12 cellular contexts compared by ENCODE assay signal in genomic region chr20:24389686-24390085, GRCh38.
A peak's percentile ranks its signal among the peaks of the same experiment; 100 is the strongest.
DNase-seq lines count a peak whose midpoint lies in the region; ATAC-seq and TF ChIP-seq lines count a peak whose summit lies in the region.
"Had no signal": no experiment of that assay in that cellular context is flagged by ENCODE, and none has a peak within 500 bp of the region (broad histone marks: within the 10 kb centered on the region; RNA-seq: fewer than 3 reads in every experiment).

No MANE protein-coding gene starts in this region.

- H3K4me2 ChIP-seq in neural progenitor cell: no peak overlapping the region

- no peaks in the 10 kb centered on the region for H3K79me2 ChIP-seq in neural progenitor cell (ENCODE audit: low read depth)

- intact Hi-C loops in transverse colon (cut with DNase I; ENCODE audit: low total_unique reads): no loop called here

- H3K9me3 Mint-ChIP-seq in neural progenitor cell: peaks cover 2% of the 10 kb centered on the region

- H3K27ac ChIP-seq in neural progenitor cell: no peak overlapping the region
- H3K27ac ChIP-seq in transverse colon: no peak overlapping the region
- H3K27ac ChIP-seq: spleen had no signal

- no peaks in the 10 kb centered on the region for H3K4me1 ChIP-seq in neural progenitor cell
- no peaks in the 10 kb centered on the region for H3K4me1 ChIP-seq in transverse colon

- WGBS in transverse colon (ENCODE audit: low coverage in 1 of 2), 2 donors: 57 to 58% methylated on average over 2 to 3 of the region's 3 CpGs

- H4K20me1 ChIP-seq in neural progenitor cell (ENCODE audit: low read depth): no peaks in the 10 kb centered on the region

- TF ChIP-seq EP300 in transverse colon (IDR thresholded peaks at IDR 0.05; ENCODE audit: low read depth): no peak

- ATAC-seq in activated CD4-positive, CD25-positive, alpha-beta regulatory T cell treated with anti-CD3 and anti-CD28 coated beads, Interleukin-2, amount 50 U/mL, for 24 hours: peak; percentile 38 to 44
- no peak for ATAC-seq in HG02623 (IDR thresholded peaks at IDR 0.05; ENCODE audit: unreplicated experiment)

- no peak overlapping the region for H3K4me3 ChIP-seq in NB4 (ENCODE audit: low read depth, low read length)
- H3K4me3 ChIP-seq in neural progenitor cell: no peak overlapping the region
- H3K4me3 ChIP-seq in transverse colon: no peak overlapping the region
- H3K4me3 ChIP-seq: spleen had no signal

- peak overlapping the region; percentile 46 for H3K27ac Mint-ChIP-seq in neural progenitor cell

- no peak overlapping the region for H2AFZ ChIP-seq in neural progenitor cell (replicated peaks)

- H3K36me3 Mint-ChIP-seq in neural progenitor cell: no peaks in the 10 kb centered on the region

- H3K4me3 Mint-ChIP-seq in neural progenitor cell: no peak overlapping the region

- no peaks in the 10 kb centered on the region for H3K27me3 ChIP-seq in neural progenitor cell
- no peaks in the 10 kb centered on the region for H3K27me3 ChIP-seq in transverse colon

- TF ChIP-seq POLR2A in NB4 (IDR thresholded peaks at IDR 0.05; ENCODE audit: extremely low read depth, insufficient read length) (no peak), transverse colon (IDR thresholded peaks at IDR 0.05) (no peak)

- H3K9me3 ChIP-seq in neural progenitor cell (ENCODE audit: low read depth) (no peaks in the 10 kb centered on the region), transverse colon (no peaks in the 10 kb centered on the region)
- H3K9me3 ChIP-seq: spleen had no signal

- peaks cover 25% of the 10 kb centered on the region for H3K4me1 Mint-ChIP-seq in neural progenitor cell

- no peak overlapping the region for H3K9ac ChIP-seq in neural progenitor cell

- no peaks in the 10 kb centered on the region for H3F3A ChIP-seq in neural progenitor cell (ENCODE audit: low read depth)

- in situ Hi-C loops in transverse colon (cut with MboI; ENCODE audit: low pct_ligation_motif_present in 1 of 4, low pct_unique_long_range_greater_than_20kb in 1 of 4, low sequenced_read_pairs in 3 of 4): no loop called here

- H3K36me3 ChIP-seq in neural progenitor cell (no peaks in the 10 kb centered on the region), transverse colon (no peaks in the 10 kb centered on the region)
- H3K36me3 ChIP-seq: spleen had no signal

- no peak for DNase-seq in activated CD4-positive, CD25-positive, alpha-beta regulatory T cell treated with anti-CD3 and anti-CD28 coated beads, Interleukin-2, amount 50 U/mL, for 72 hours
- peak; percentile 83 for DNase-seq in NB4 (ENCODE audit: low read depth)
- peak; percentile 28 for DNase-seq in activated naive CD4-positive, alpha-beta T cell treated with anti-CD3 and anti-CD28 coated beads, Interleukin-2, amount 50 U/mL, for 16 hours
- no peak for DNase-seq in neural progenitor cell (ENCODE audit: low spot score)
- DNase-seq in transverse colon: no peak
- no peak for DNase-seq in NCI-H1694 treated with DMSO at 0.1 percent for 48 hours (lab: John Stamatoyannopoulos, UW)
- DNase-seq: foreskin melanocyte, NCI-H187, RPMI8226, spleen had no signal

- peaks cover 9% of the 10 kb centered on the region for H3K27me3 Mint-ChIP-seq in neural progenitor cell (ENCODE audit: insufficient read depth, low read depth)

- no peak for TF ChIP-seq CTCF in NB4 (IDR thresholded peaks at IDR 0.05; ENCODE audit: low read depth, low read length)
- no peak for TF ChIP-seq CTCF in neural progenitor cell (IDR thresholded peaks at IDR 0.05)
- TF ChIP-seq CTCF in transverse colon (IDR thresholded peaks at IDR 0.05): no peak

Comparison
In these comparisons a context has a peak if more than half of its experiments do, and no peak if none do; other contexts are left out.
1. DNase-seq: peak in NB4 (single experiment) and activated naive CD4-positive, alpha-beta T cell treated with anti-CD3 and anti-CD28 coated beads, Interleukin-2, amount 50 U/mL, for 16 hours (single experiment); none in activated CD4-positive, CD25-positive, alpha-beta regulatory T cell treated with anti-CD3 and anti-CD28 coated beads, Interleukin-2, amount 50 U/mL, for 72 hours (single experiment), neural progenitor cell (single experiment), transverse colon (single experiment) and NCI-H1694 treated with DMSO at 0.1 percent for 48 hours (single experiment).